13 cellular contexts compared by ENCODE assay signal in the genomic region with DNA sequence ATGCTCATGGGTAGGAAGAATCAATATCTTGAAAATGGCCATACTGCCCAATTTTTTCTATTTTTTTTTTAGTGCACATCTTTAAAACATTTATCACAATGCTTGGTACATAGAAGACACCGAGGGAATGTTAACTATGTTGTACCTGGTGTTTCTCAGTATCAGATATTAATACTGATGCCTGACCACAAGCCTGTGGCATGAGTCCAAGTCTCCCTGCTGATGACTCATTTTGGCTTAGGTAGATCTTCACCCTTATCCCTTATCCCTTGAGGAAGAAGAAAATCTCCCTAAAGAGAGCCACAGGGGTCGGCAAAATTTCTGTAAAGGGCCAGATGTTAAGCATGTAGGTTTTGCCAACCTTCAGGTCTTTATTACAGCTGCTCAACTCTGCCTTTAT. TPM values are rescaled to one million over a fixed set of nuclear protein-coding genes. Genes with fewer than 3 reads are reported as not detected.
DNase-seq lines count a peak whose midpoint lies in the region; ATAC-seq and TF ChIP-seq lines count a peak whose summit lies in the region.
"Had no signal": no experiment of that assay in that cellular context is flagged by ENCODE, and none has a peak within 500 bp of the region (broad histone marks: within the 10 kb centered on the region; RNA-seq: fewer than 3 reads in every experiment).

No MANE protein-coding gene starts in this region.

- H3K36me3 ChIP-seq in ACC112 (ENCODE audit: insufficient read depth, low read length) (peaks cover 8% of the 10 kb centered on the region; the same call in 1 of the 2 replicates), upper lobe of left lung (no peaks in the 10 kb centered on the region), adrenal gland (replicated peaks in 1 of 2) (no peaks in the 10 kb centered on the region)

- H3K4me1 Mint-ChIP-seq in activated T-cell treated with anti-CD3 and anti-CD28 coated beads, Interleukin-2, amount 50 U/mL, for 24 hours (ENCODE audit: low read depth), result peaks cover 19% of the 10 kb centered on the region
- H3K4me1 Mint-ChIP-seq: central memory CD8-positive, alpha-beta T cell had no signal

- TF ChIP-seq CTCF in RWPE1 (conservative IDR thresholded peaks at IDR 0.05; ENCODE audit: low read depth), result no peak
- TF ChIP-seq CTCF in fibroblast of the aortic adventitia (IDR thresholded peaks at IDR 0.05; ENCODE audit: insufficient read depth, low read length), result no peak
- TF ChIP-seq CTCF in upper lobe of left lung (IDR thresholded peaks at IDR 0.05), result no peak
- TF ChIP-seq CTCF in adrenal gland (IDR thresholded peaks at IDR 0.05), result no peak

- H3K27ac ChIP-seq in ACC112 (ENCODE audit: low read depth, low read length), result peak overlapping the region; percentile 24; the same call in 1 of the 2 replicates
- H3K27ac ChIP-seq in RWPE1, result no peak overlapping the region
- H3K27ac ChIP-seq in upper lobe of left lung, result no peak overlapping the region
- no peak overlapping the region for H3K27ac ChIP-seq in adrenal gland

- DNase-seq in RWPE1 (ENCODE audit: low spot score) (peak; percentile 92), fibroblast of the aortic adventitia (ENCODE audit: low read depth) (peak; percentile 78), upper lobe of left lung (no peak), adrenal gland (no peak)
- no peak for DNase-seq in activated T-cell treated with anti-CD3 and anti-CD28 coated beads, Interleukin-2, amount 50 U/mL, for 24 hours
- DNase-seq in stimulated activated CD4-positive, alpha-beta T cell treated with anti-CD3 and anti-CD28 coated beads, Interleukin-1b, Interleukin-23, amount 100 ng/mL, for 48 hours, result no peak
- DNase-seq: activated T-cell treated with anti-CD3 and anti-CD28 coated beads, Interleukin-2, amount 50 U/mL, for 4 hours; NCI-H1436 treated with DMSO at 0.1 percent for 48 hours had no signal

- intact Hi-C loops in adrenal gland (cut with DNase I), result no loop called here

- H3K79me2 ChIP-seq in ACC112 (ENCODE audit: control insufficient read depth, insufficient read depth, low read length, unreplicated experiment), result peaks cover 3% of the 10 kb centered on the region

- ATAC-seq in HG02870 (IDR thresholded peaks at IDR 0.05; ENCODE audit: unreplicated experiment) (peak; percentile 51), upper lobe of left lung (ENCODE audit: low FRiP score in 2 of 2) (no peak)
- ATAC-seq: activated T-cell treated with anti-CD3 and anti-CD28 coated beads, Interleukin-2, amount 50 U/mL, for 4 hours had no signal

- H3K36me3 Mint-ChIP-seq in activated T-cell treated with anti-CD3 and anti-CD28 coated beads, Interleukin-2, amount 50 U/mL, for 24 hours (ENCODE audit: low read depth), result peaks cover 10% of the 10 kb centered on the region
- H3K36me3 Mint-ChIP-seq: memory B cell, type B pancreatic cell had no signal

- no peaks in the 10 kb centered on the region for H3K9me3 ChIP-seq in upper lobe of left lung
- H3K9me3 ChIP-seq in adrenal gland (replicated peaks in 1 of 3), result no peaks in the 10 kb centered on the region

- WGBS in upper lobe of left lung, 2 donors, result 67 to 77% methylated on average over 2 of the region's 2 CpGs
- WGBS in adrenal gland, 4 donors, result 65 to 87% (median 70%) methylated on average over 2 of the region's 2 CpGs

- H3K27me3 Mint-ChIP-seq in activated T-cell treated with anti-CD3 and anti-CD28 coated beads, Interleukin-2, amount 50 U/mL, for 24 hours, result peaks cover 3% of the 10 kb centered on the region
- H3K27me3 Mint-ChIP-seq: central memory CD8-positive, alpha-beta T cell; type B pancreatic cell had no signal

- no peak for TF ChIP-seq EP300 in upper lobe of left lung (IDR thresholded peaks at IDR 0.05)

- no peak overlapping the region for H2AFZ ChIP-seq in ACC112 (ENCODE audit: low read length, unreplicated experiment)

- no peak overlapping the region for H3K4me3 Mint-ChIP-seq in activated T-cell treated with anti-CD3 and anti-CD28 coated beads, Interleukin-2, amount 50 U/mL, for 24 hours
- H3K4me3 Mint-ChIP-seq: activated T-cell treated with anti-CD3 and anti-CD28 coated beads, Interleukin-2, amount 50 U/mL, for 4 hours; central memory CD8-positive, alpha-beta T cell; memory B cell; type B pancreatic cell had no signal

- POLR2A ChIA-PET in RWPE1 (lab: Yijun Ruan, JAX; ENCODE audit: low non-redundant PET), result no interaction called here

- peaks cover 25% of the 10 kb centered on the region for H3K4me1 ChIP-seq in ACC112 (ENCODE audit: control insufficient read depth, insufficient read depth, low read length, unreplicated experiment)
- H3K4me1 ChIP-seq in upper lobe of left lung, result peaks cover 11 to 48% (median 19%) of the 10 kb centered on the region in 4 donors
- no peaks in the 10 kb centered on the region for H3K4me1 ChIP-seq in adrenal gland (replicated peaks in 1 of 2)

- H3K9me3 Mint-ChIP-seq in activated T-cell treated with anti-CD3 and anti-CD28 coated beads, Interleukin-2, amount 50 U/mL, for 24 hours, result no peaks in the 10 kb centered on the region
- H3K9me3 Mint-ChIP-seq: activated T-cell treated with anti-CD3 and anti-CD28 coated beads, Interleukin-2, amount 50 U/mL, for 4 hours; central memory CD8-positive, alpha-beta T cell; memory B cell; type B pancreatic cell had no signal

- H3K27me3 ChIP-seq in ACC112 (ENCODE audit: insufficient read depth, low read length) (no peaks in the 10 kb centered on the region), upper lobe of left lung (no peaks in the 10 kb centered on the region), adrenal gland (no peaks in the 10 kb centered on the region)

- H3K4me3 ChIP-seq in ACC112 (ENCODE audit: low read depth, low read length) (no peak overlapping the region), fibroblast of the aortic adventitia (ENCODE audit: low read depth, low read length) (no peak overlapping the region), upper lobe of left lung (no peak overlapping the region), adrenal gland (no peak overlapping the region)

- TF ChIP-seq POLR2A in upper lobe of left lung (IDR thresholded peaks at IDR 0.05) (no peak), adrenal gland (IDR thresholded peaks at IDR 0.05) (no peak)

- H3K27ac Mint-ChIP-seq in activated T-cell treated with anti-CD3 and anti-CD28 coated beads, Interleukin-2, amount 50 U/mL, for 24 hours, result no peak overlapping the region
- H3K27ac Mint-ChIP-seq: memory B cell, type B pancreatic cell had no signal

- CTCF ChIA-PET in RWPE1 (lab: Yijun Ruan, JAX), result no interaction called here

RNA-seq across cellular contexts. Expression of gene CD109, which starts 14.5 kb away (rescaled TPM):
- 39.2 and 170 TPM in 2 replicates for total RNA-seq in fibroblast of the aortic adventitia (ENCODE audit: low replicate concordance)
- 10 to 100 TPM in 5 of 6 donors, 1 to 10 TPM in 1; 4.2 to 25.5 (median 21.3) TPM for total RNA-seq in upper lobe of left lung
- 1 to 10 TPM; 2.0 to 6.2 (median 4.2) TPM for total RNA-seq in adrenal gland
- 1 to 10 TPM in 1 of 3 donors, under 1 TPM in 2; 0.47 to 2.1 (median 0.56) TPM for polyA plus RNA-seq in adrenal gland

RNA-seq across cellular contexts. Expression of gene SLC17A5, which starts 56.7 kb away (rescaled TPM):
- total RNA-seq in fibroblast of the aortic adventitia (ENCODE audit: low replicate concordance), result 13.8 and 38.2 TPM in 2 replicates
- total RNA-seq in upper lobe of left lung, result 10 to 100 TPM; 13.0 to 32.5 (median 22.3) TPM
- 10 to 100 TPM; 10.5 to 20.3 (median 15.5) TPM for total RNA-seq in adrenal gland
- 10 to 100 TPM in 1 of 3 donors, 1 to 10 TPM in 2; 1.5 to 12.3 (median 3.0) TPM for polyA plus RNA-seq in adrenal gland

Comparison
In these comparisons a context has a peak if more than half of its experiments do, and no peak if none do; other contexts are left out.
1. DNase-seq: peak in RWPE1 (single experiment) and fibroblast of the aortic adventitia (single experiment); none in upper lobe of left lung (0 of 2), adrenal gland (0 of 7), activated T-cell treated with anti-CD3 and anti-CD28 coated beads, Interleukin-2, amount 50 U/mL, for 24 hours (single experiment) and stimulated activated CD4-positive, alpha-beta T cell treated with anti-CD3 and anti-CD28 coated beads, Interleukin-1b, Interleukin-23, amount 100 ng/mL, for 48 hours (single experiment).